In genomic region chr3:14401692-14402303, GRCh38 we compare ENCODE assay signal across 8 cellular contexts. TPM values are rescaled to one million over a fixed set of nuclear protein-coding genes. Genes with fewer than 3 reads are reported as not detected.
DNase-seq lines count a peak whose midpoint lies in the region; ATAC-seq and TF ChIP-seq lines count a peak whose summit lies in the region.

No MANE protein-coding gene starts in this region.

- peak overlapping the region; percentile 78 for H2AFZ ChIP-seq in KMS-11 (ENCODE audit: low read depth)

- peaks cover 0 to 8% (median 7%) of the 10 kb centered on the region in 11 experiments; a peak in 11 of 22 replicates for H3K36me3 ChIP-seq in BLaER1 treated with 17β-estradiol and CSF1 and Interleukin-3, amounts not matched to agents 10 nM and 100 nM
- no peaks in the 10 kb centered on the region for H3K36me3 ChIP-seq in KMS-11 (ENCODE audit: insufficient read depth)

- intact Hi-C loops in dendritic cell treated with granulocyte-macrophage colony-stimulating factor and Interleukin-4, amounts not matched to agents 40 ng/mL and 50 ng/mL, for 4 days (cut with micrococcal nuclease) = loop anchor here (1.0 to 2.0 kb wide), 2 partner anchors 9 to 37 kb away; no protein-coding TSS in a partner anchor
- intact Hi-C loops in natural killer cell (cut with micrococcal nuclease) = loop anchor here (1.0 to 2.0 kb wide), 5 partner anchors 23 to 505 kb away; no protein-coding TSS in a partner anchor

- peaks cover 33% of the 10 kb centered on the region for H3K36me3 Mint-ChIP-seq in dendritic cell treated with granulocyte-macrophage colony-stimulating factor and Interleukin-4, amounts not matched to agents 40 ng/mL and 50 ng/mL, for 4 days (ENCODE audit: low read depth)
- H3K36me3 Mint-ChIP-seq in natural killer cell = no peaks in the 10 kb centered on the region

- peaks cover 36% of the 10 kb centered on the region for H3K79me2 ChIP-seq in KMS-11 (ENCODE audit: insufficient read depth, low read depth)

- H3K27ac Mint-ChIP-seq in dendritic cell treated with granulocyte-macrophage colony-stimulating factor and Interleukin-4, amounts not matched to agents 40 ng/mL and 50 ng/mL, for 4 days = peak overlapping the region; percentile 96
- H3K27ac Mint-ChIP-seq in natural killer cell = peak overlapping the region; percentile 90 to 94

- H3K9ac ChIP-seq in BLaER1 treated with 17β-estradiol and CSF1 and Interleukin-3, amounts not matched to agents 10 nM and 100 nM = peak overlapping the region in 10 of 11 experiments; percentile 86 to 98 (median 94); a peak in 20 of 22 replicates
- peak overlapping the region; percentile 81; the same call in 1 of the 2 replicates for H3K9ac ChIP-seq in KMS-11

- peak overlapping the region; percentile 88 to 100 (median 97) for H3K4me2 ChIP-seq in BLaER1 treated with 17β-estradiol and CSF1 and Interleukin-3, amounts not matched to agents 10 nM and 100 nM
- H3K4me2 ChIP-seq in KMS-11 = peak overlapping the region; percentile 60

- peak overlapping the region; percentile 77 to 95 (median 92) for H3K4me3 ChIP-seq in BLaER1 treated with 17β-estradiol and CSF1 and Interleukin-3, amounts not matched to agents 10 nM and 100 nM
- H3K4me3 ChIP-seq in KMS-11 (IDR thresholded peaks at IDR 0.05; ENCODE audit: insufficient read depth, low read depth, low read length) = no peak overlapping the region

- H3K4me1 ChIP-seq in BLaER1 treated with 17β-estradiol and CSF1 and Interleukin-3, amounts not matched to agents 10 nM and 100 nM = peaks cover 66 to 86% (median 80%) of the 10 kb centered on the region in 10 experiments
- H3K4me1 ChIP-seq in KMS-11 (ENCODE audit: low read depth, poor library complexity, severe bottlenecking) = no peaks in the 10 kb centered on the region

- H3K9me3 Mint-ChIP-seq in dendritic cell treated with granulocyte-macrophage colony-stimulating factor and Interleukin-4, amounts not matched to agents 40 ng/mL and 50 ng/mL, for 4 days = no peaks in the 10 kb centered on the region
- no peaks in the 10 kb centered on the region for H3K9me3 Mint-ChIP-seq in natural killer cell

- H3K9me3 ChIP-seq in BLaER1 treated with 17β-estradiol and CSF1 and Interleukin-3, amounts not matched to agents 10 nM and 100 nM (replicated peaks in 1 of 11) = no peaks in the 10 kb centered on the region

- peaks cover 19% of the 10 kb centered on the region for H3K27me3 Mint-ChIP-seq in dendritic cell treated with granulocyte-macrophage colony-stimulating factor and Interleukin-4, amounts not matched to agents 40 ng/mL and 50 ng/mL, for 4 days
- no peaks in the 10 kb centered on the region for H3K27me3 Mint-ChIP-seq in natural killer cell (ENCODE audit: low read depth in 2 of 2)

- no peaks in the 10 kb centered on the region for H3K27me3 ChIP-seq in BLaER1 treated with 17β-estradiol and CSF1 and Interleukin-3, amounts not matched to agents 10 nM and 100 nM
- H3K27me3 ChIP-seq in KMS-11 (ENCODE audit: insufficient read depth, low read depth) = no peaks in the 10 kb centered on the region

- ATAC-seq in natural killer cell (no peak), HG02981 (IDR thresholded peaks at IDR 0.05; ENCODE audit: unreplicated experiment) (no peak)

- peaks cover 68% of the 10 kb centered on the region for H3K4me1 Mint-ChIP-seq in dendritic cell treated with granulocyte-macrophage colony-stimulating factor and Interleukin-4, amounts not matched to agents 40 ng/mL and 50 ng/mL, for 4 days (ENCODE audit: low read depth)
- peaks cover 20 to 56% of the 10 kb centered on the region in 2 donors for H3K4me1 Mint-ChIP-seq in natural killer cell

- peak overlapping the region; percentile 96 for H3K4me3 Mint-ChIP-seq in dendritic cell treated with granulocyte-macrophage colony-stimulating factor and Interleukin-4, amounts not matched to agents 40 ng/mL and 50 ng/mL, for 4 days
- peak overlapping the region; percentile 68 for H3K4me3 Mint-ChIP-seq in natural killer cell

- TF ChIP-seq CTCF in KMS-11 (conservative IDR thresholded peaks at IDR 0.05; ENCODE audit: low read depth, low read length) = no peak; the same call in 1 of the 2 replicates
- no peak for TF ChIP-seq CTCF in natural killer cell (IDR thresholded peaks at IDR 0.05)

- peaks cover 0 to 47% (median 39%) of the 10 kb centered on the region in 11 experiments; a peak in 20 of 22 replicates for H4K20me1 ChIP-seq in BLaER1 treated with 17β-estradiol and CSF1 and Interleukin-3, amounts not matched to agents 10 nM and 100 nM
- H4K20me1 ChIP-seq in KMS-11 (ENCODE audit: insufficient read depth) = no peaks in the 10 kb centered on the region

- H3K27ac ChIP-seq in BLaER1 treated with 17β-estradiol and CSF1 and Interleukin-3, amounts not matched to agents 10 nM and 100 nM = peak overlapping the region in 10 of 11 experiments; percentile 21 to 97 (median 95); a peak in 18 of 22 replicates
- H3K27ac ChIP-seq in KMS-11 = peak overlapping the region; percentile 62

- no peak for DNase-seq in natural killer cell
- DNase-seq in COLO829 (ENCODE audit: low spot score) = no peak
- no peak for DNase-seq in effector CD8-positive, alpha-beta T cell (lab: John Stamatoyannopoulos, UW)
- DNase-seq in NCI-H2107 (lab: John Stamatoyannopoulos, UW) = no peak

RNA-seq across cellular contexts. Expression of gene SLC6A6, which starts 0.6 kb away (rescaled TPM):
- total RNA-seq in natural killer cell = 10 to 100 TPM; 43.7 to 55.4 (median 50.1) TPM
